In genomic region chr17:28395968-28396367, GRCh38 we compare ENCODE assay signal across 1 cellular context.
TF ChIP-seq lines count a peak whose summit lies in the region.

No MANE protein-coding gene starts in this region.

TF ChIP-seq in HepG2, 621 proteins besides CTCF, POLR2A, EP300 and RAD21:
- TF ChIP-seq NCOR1 (IDR thresholded peaks at IDR 0.05; ENCODE audit: borderline replicate concordance, low read length) (no peak), ZNF326 (CRISPR knock-in tag; IDR thresholded peaks at IDR 0.05; ENCODE audit: borderline replicate concordance) (0 out of 2 replicates have a peak, but pooled peaks have one; percentile 67), ZBTB8A (CRISPR knock-in tag; IDR thresholded peaks at IDR 0.05; ENCODE audit: borderline replicate concordance, low read depth) (no peak), FOXA1 (IDR thresholded peaks at IDR 0.05) (no peak), FOXA1 (CRISPR knock-in tag; IDR thresholded peaks at IDR 0.05) (no peak), RBM22 (optimal IDR thresholded peaks at IDR 0.05; ENCODE audit: low read length) (peak; percentile 69), MXD3 (CRISPR knock-in tag; IDR thresholded peaks at IDR 0.05) (no peak), IRF9 (CRISPR knock-in tag; IDR thresholded peaks at IDR 0.05; ENCODE audit: borderline replicate concordance) (no peak), AHR (CRISPR knock-in tag; IDR thresholded peaks at IDR 0.05) (no peak), NR2F2 (IDR thresholded peaks at IDR 0.05; ENCODE audit: borderline replicate concordance, low read depth) (no peak), THAP11 (CRISPR knock-in tag; IDR thresholded peaks at IDR 0.05) (no peak)
